25 cellular contexts compared by ENCODE assay signal in genomic region chr6:133965817-133966360, GRCh38. TPM values are rescaled to one million over a fixed set of nuclear protein-coding genes. Genes with fewer than 3 reads are reported as not detected.
DNase-seq lines count a peak whose midpoint lies in the region; ATAC-seq and TF ChIP-seq lines count a peak whose summit lies in the region.
"Had no signal": no experiment of that assay in that cellular context is flagged by ENCODE, and none has a peak within 500 bp of the region (broad histone marks: within the 10 kb centered on the region; RNA-seq: fewer than 3 reads in every experiment).

No MANE protein-coding gene starts in this region.

- H3K9me2 ChIP-seq in Karpas-422 (replicated peaks; ENCODE audit: insufficient read depth, low read length): no peaks in the 10 kb centered on the region

- H3K9me3 Mint-ChIP-seq in CD8-positive, alpha-beta T cell: no peaks in the 10 kb centered on the region
- no peaks in the 10 kb centered on the region for H3K9me3 Mint-ChIP-seq in central memory CD8-positive, alpha-beta T cell
- no peaks in the 10 kb centered on the region for H3K9me3 Mint-ChIP-seq in natural killer cell treated with Interleukin-12 subunit alpha and Interleukin-12 subunit beta and Interleukin-15 and Interleukin-18, amount 100 ng/mL, for 72 hours
- H3K9me3 Mint-ChIP-seq: activated naive CD8-positive, alpha-beta T cell treated with anti-CD3 and anti-CD28 coated beads, Interleukin-2, amount 50 U/mL, for 24 hours; T-helper 1 cell treated with Interleukin-12 subunit alpha and Interleukin-12 subunit beta and Interleukin-4 antibody, amounts not matched to agents 30 μg/mL and 1 μg/mL, for 36 hours; type B pancreatic cell had no signal

- H3K36me3 ChIP-seq in CD8-positive, alpha-beta T cell (ENCODE audit: insufficient read depth, low read length): no peaks in the 10 kb centered on the region
- H3K36me3 ChIP-seq in Karpas-422 (ENCODE audit: insufficient read depth, low read length): no peaks in the 10 kb centered on the region
- H3K36me3 ChIP-seq: ovary had no signal

- TF ChIP-seq CTCF in CD8-positive, alpha-beta T cell (IDR thresholded peaks at IDR 0.05): no peak

- intact Hi-C loops in CD8-positive, alpha-beta T cell (cut with DNase I, micrococcal nuclease): no loop called here
- intact Hi-C loops in cardiac septum (cut with DNase I): no loop called here

- H3K4me3 ChIP-seq in CD8-positive, alpha-beta T cell (ENCODE audit: low read depth, low read length): no peak overlapping the region
- H3K4me3 ChIP-seq in Karpas-422 (ENCODE audit: low read length): peak overlapping the region; percentile 19; the same call in 1 of the 2 replicates
- H3K4me3 ChIP-seq: GM23248, ovary, SJSA1, skin epidermis had no signal

- POLR2A ChIA-PET in CD8-positive, alpha-beta T cell (lab: Charles Lee): interaction anchor here (2.4 kb wide), 1 partner anchor 13 kb away, joined by 9 read pairs; the partner anchor contains the start of gene TBPL1

- no peaks in the 10 kb centered on the region for H3K27me3 Mint-ChIP-seq in CD8-positive, alpha-beta T cell (ENCODE audit: low read depth)
- no peaks in the 10 kb centered on the region for H3K27me3 Mint-ChIP-seq in central memory CD8-positive, alpha-beta T cell
- H3K27me3 Mint-ChIP-seq in natural killer cell treated with Interleukin-12 subunit alpha and Interleukin-12 subunit beta and Interleukin-15 and Interleukin-18, amount 100 ng/mL, for 72 hours: no peaks in the 10 kb centered on the region
- H3K27me3 Mint-ChIP-seq: activated naive CD8-positive, alpha-beta T cell treated with anti-CD3 and anti-CD28 coated beads, Interleukin-2, amount 50 U/mL, for 24 hours; type B pancreatic cell had no signal

- no peaks in the 10 kb centered on the region for H3K9me3 ChIP-seq in CD8-positive, alpha-beta T cell (ENCODE audit: low read length)
- H3K9me3 ChIP-seq in Karpas-422 (ENCODE audit: low read length): no peaks in the 10 kb centered on the region
- H3K9me3 ChIP-seq: ovary, SJSA1 had no signal

- no peak overlapping the region for H3K4me3 Mint-ChIP-seq in CD8-positive, alpha-beta T cell
- H3K4me3 Mint-ChIP-seq in central memory CD8-positive, alpha-beta T cell: no peak overlapping the region
- peak overlapping the region; percentile 21 for H3K4me3 Mint-ChIP-seq in natural killer cell treated with Interleukin-12 subunit alpha and Interleukin-12 subunit beta and Interleukin-15 and Interleukin-18, amount 100 ng/mL, for 72 hours
- H3K4me3 Mint-ChIP-seq: activated naive CD8-positive, alpha-beta T cell treated with anti-CD3 and anti-CD28 coated beads, Interleukin-2, amount 50 U/mL, for 24 hours; T-helper 1 cell treated with Interleukin-12 subunit alpha and Interleukin-12 subunit beta and Interleukin-4 antibody, amounts not matched to agents 30 μg/mL and 1 μg/mL, for 36 hours; type B pancreatic cell had no signal

- peaks cover under 1% of the 10 kb centered on the region for H3K36me3 Mint-ChIP-seq in CD8-positive, alpha-beta T cell
- peaks cover 1% of the 10 kb centered on the region for H3K36me3 Mint-ChIP-seq in central memory CD8-positive, alpha-beta T cell (ENCODE audit: insufficient read depth)
- no peaks in the 10 kb centered on the region for H3K36me3 Mint-ChIP-seq in natural killer cell treated with Interleukin-12 subunit alpha and Interleukin-12 subunit beta and Interleukin-15 and Interleukin-18, amount 100 ng/mL, for 72 hours

- peak overlapping the region; percentile 33 for H3K27ac Mint-ChIP-seq in CD8-positive, alpha-beta T cell
- H3K27ac Mint-ChIP-seq in central memory CD8-positive, alpha-beta T cell (ENCODE audit: low read depth): peak overlapping the region; percentile 11
- H3K27ac Mint-ChIP-seq in natural killer cell treated with Interleukin-12 subunit alpha and Interleukin-12 subunit beta and Interleukin-15 and Interleukin-18, amount 100 ng/mL, for 72 hours: peak overlapping the region; percentile 14 to 17
- H3K27ac Mint-ChIP-seq: T-helper 1 cell treated with Interleukin-12 subunit alpha and Interleukin-12 subunit beta and Interleukin-4 antibody, amounts not matched to agents 30 μg/mL and 1 μg/mL, for 36 hours; type B pancreatic cell had no signal

- peaks cover 33% of the 10 kb centered on the region for H4K20me1 ChIP-seq in Karpas-422 (ENCODE audit: insufficient read depth, low read depth, low read length)

- CTCF ChIA-PET in CD8-positive, alpha-beta T cell (lab: Charles Lee): interaction anchor here (0.9 to 2.7 kb wide), 4 partner anchors 13 to 131 kb away, joined by 4 to 16 read pairs (median 7); partner anchors contain the start of gene TBPL1

- H3K27me3 ChIP-seq in CD8-positive, alpha-beta T cell (ENCODE audit: insufficient read depth, low read length): no peaks in the 10 kb centered on the region
- no peaks in the 10 kb centered on the region for H3K27me3 ChIP-seq in Karpas-422 (ENCODE audit: low read length)
- H3K27me3 ChIP-seq: dorsolateral prefrontal cortex, ovary, SJSA1 had no signal

- no peak overlapping the region for H2AFZ ChIP-seq in Karpas-422 (ENCODE audit: low read length)
- H2AFZ ChIP-seq: GM23248 had no signal

- H3K4me1 ChIP-seq in CD8-positive, alpha-beta T cell (ENCODE audit: insufficient read depth, low read length): peaks cover 25% of the 10 kb centered on the region
- peaks cover 40% of the 10 kb centered on the region for H3K4me1 ChIP-seq in Karpas-422 (ENCODE audit: low read length)

- peaks cover 69% of the 10 kb centered on the region for H3K4me1 Mint-ChIP-seq in CD8-positive, alpha-beta T cell (ENCODE audit: low read depth)
- H3K4me1 Mint-ChIP-seq in central memory CD8-positive, alpha-beta T cell: peaks cover 58% of the 10 kb centered on the region
- peaks cover 38 to 49% of the 10 kb centered on the region in 2 donors for H3K4me1 Mint-ChIP-seq in natural killer cell treated with Interleukin-12 subunit alpha and Interleukin-12 subunit beta and Interleukin-15 and Interleukin-18, amount 100 ng/mL, for 72 hours (ENCODE audit: low read depth in 2 of 2)

- H3K27ac ChIP-seq in CD8-positive, alpha-beta T cell (ENCODE audit: low read depth, low read length): no peak overlapping the region
- peak overlapping the region; percentile 55 for H3K27ac ChIP-seq in Karpas-422 (ENCODE audit: low read length)
- H3K27ac ChIP-seq: C4-2B, GM23248, ovary, SJSA1, skin epidermis had no signal

- ATAC-seq in CD8-positive, alpha-beta T cell: no peak
- peak; percentile 21 for ATAC-seq in central memory CD8-positive, alpha-beta T cell (replicated peaks; ENCODE audit: extremely low read depth, poor library complexity, severe bottlenecking)
- no peak for ATAC-seq in natural killer cell treated with Interleukin-12 subunit alpha and Interleukin-12 subunit beta and Interleukin-15 and Interleukin-18, amount 100 ng/mL, for 72 hours
- ATAC-seq in HG03457 (IDR thresholded peaks at IDR 0.05; ENCODE audit: unreplicated experiment) (no peak), GM21737 (IDR thresholded peaks at IDR 0.05; ENCODE audit: unreplicated experiment) (no peak)
- ATAC-seq: HepG2 had no signal

- DNase-seq in CD8-positive, alpha-beta T cell: no peak
- DNase-seq in Karpas-422: no peak
- no peak for DNase-seq in central memory CD8-positive, alpha-beta T cell (ENCODE audit: low spot score in 2 of 2)
- DNase-seq in natural killer cell treated with Interleukin-12 subunit alpha and Interleukin-12 subunit beta and Interleukin-15 and Interleukin-18, amount 100 ng/mL, for 72 hours (ENCODE audit: low spot score): no peak
- no peak for DNase-seq in cardiac septum (ENCODE audit: low spot score)
- DNase-seq: activated CD4-positive, alpha-beta T cell treated with anti-CD3 and anti-CD28 coated beads for 4 hours; activated effector memory CD4-positive, alpha-beta T cell treated with Interleukin-2 at 50 U/mL for 16 hours; activated naive CD8-positive, alpha-beta T cell treated with anti-CD3 and anti-CD28 coated beads, Interleukin-2, amount 50 U/mL, for 24 hours; activated T-cell treated with anti-CD3 and anti-CD28 coated beads for 4 hours; dorsolateral prefrontal cortex; EL; GM23248; NCI-H1694; NCI-H2171 treated with DMSO at 0.1 percent for 48 hours; ovary; retina; stimulated activated CD8-positive, alpha-beta memory T cell treated with anti-CD3 and anti-CD28 coated beads, Interleukin-4, amount 100 ng/mL, for 48 hours had no signal

- H3K4me2 ChIP-seq in Karpas-422 (ENCODE audit: low read depth, low read length, poor library complexity, severe bottlenecking): peak overlapping the region; percentile 51

- H3K9ac ChIP-seq in Karpas-422 (ENCODE audit: low read length): 0 out of 2 replicates have a peak overlapping the region, but pooled peaks have one; percentile 5
- H3K9ac ChIP-seq: GM23248 had no signal

- peaks cover 100% of the 10 kb centered on the region for H3K79me2 ChIP-seq in Karpas-422 (ENCODE audit: low read length)

RNA-seq across cellular contexts. Expression of gene TBPL1, which starts 12.9 kb away (rescaled TPM):
- total RNA-seq in CD8-positive, alpha-beta T cell: 10 to 100 TPM; 47.8 to 48.7 TPM
- 45.6 and 161 TPM in 2 replicates for total RNA-seq in Karpas-422 (2014; rRNA removed; shearing (Covaris generic); ENCODE audit: low replicate concordance)
- 10 to 100 TPM; 46.6 to 54.4 TPM for total RNA-seq in natural killer cell treated with Interleukin-12 subunit alpha and Interleukin-12 subunit beta and Interleukin-15 and Interleukin-18, amount 100 ng/mL, for 72 hours
- total RNA-seq in cardiac septum: 12.2 TPM
